Comparison of ENCODE assay signal across 8 cellular contexts in genomic region chr10:87142230-87143108, GRCh38. TPM values are rescaled to one million over a fixed set of nuclear protein-coding genes. Genes with fewer than 3 reads are reported as not detected.
DNase-seq lines count a peak whose midpoint lies in the region; ATAC-seq, FAIRE-seq and TF ChIP-seq lines count a peak whose summit lies in the region.
"Not testable (repeated sequence)": the region's sequence is repeated elsewhere in the genome, so short reads cannot be mapped to it uniquely, and the experiment has no call there.

No MANE protein-coding gene starts in this region.

- H4K20me1 ChIP-seq in PC-9 (ENCODE audit: insufficient read depth); HepG2 (ENCODE audit: insufficient read depth, low read length): not testable (repeated sequence)

- DNase-seq in GM04503 (ENCODE audit: low read depth) (peak; percentile 22), PC-9 (peak in 1 of 2 experiments; percentile 53), astrocyte of the cerebellum (ENCODE audit: low read depth) (peak; percentile 6), epithelial cell of esophagus (ENCODE audit: low read depth) (peak; percentile 42), foreskin keratinocyte (peak in 1 of 2 donors; percentile 48), HepG2 (ENCODE audit: low spot score) (peak; percentile 35)
- not testable (repeated sequence) for DNase-seq in pancreas, upper lobe of left lung

- not testable (repeated sequence) for H3F3A ChIP-seq in PC-9 (ENCODE audit: insufficient read depth, low read depth)

- H3K27me3 ChIP-seq in PC-9 (ENCODE audit: insufficient read depth, low read depth); foreskin keratinocyte; HepG2 (ENCODE audit: control insufficient read depth in 1 of 2, insufficient read depth in 2 of 2, low read length in 2 of 2); pancreas; upper lobe of left lung: not testable (repeated sequence)

- not testable (repeated sequence) for H3K79me2 ChIP-seq in PC-9 (ENCODE audit: low read depth); HepG2 (ENCODE audit: insufficient read depth, low read length)

- H2AFZ ChIP-seq in PC-9; HepG2 (ENCODE audit: low read length): not testable (repeated sequence)

- not testable (repeated sequence) for H3K36me3 ChIP-seq in PC-9 (ENCODE audit: low read depth); HepG2 (replicated peaks in 1 of 2; ENCODE audit: control insufficient read depth in 1 of 2, insufficient read depth in 2 of 2, low read length in 2 of 2); pancreas; upper lobe of left lung

- H3K4me3 ChIP-seq in PC-9; astrocyte of the cerebellum (ENCODE audit: low read depth, low read length); epithelial cell of esophagus (ENCODE audit: low read length); HepG2 (replicated peaks in 1 of 3; ENCODE audit: insufficient read depth in 1 of 3, low read depth in 2 of 3, low read length in 3 of 3); pancreas; upper lobe of left lung: not testable (repeated sequence)

- not testable (repeated sequence) for H3K9me2 ChIP-seq in PC-9 (ENCODE audit: insufficient read depth)

- POLR2A ChIA-PET in PC-9 (lab: Charles Lee; ENCODE audit: unreplicated experiment); HepG2 (lab: Yijun Ruan, JAX): not testable (repeated sequence)

- not testable (repeated sequence) for FAIRE-seq in HepG2 (lab: Jason Lieb, UNC); pancreas (lab: Jason Lieb, UNC)

- intact Hi-C loops in PC-9 (cut with micrococcal nuclease; ENCODE audit: unreplicated experiment); HepG2 (cut with micrococcal nuclease; ENCODE audit: unreplicated experiment); pancreas (cut with DNase I): not testable (repeated sequence)

- TF ChIP-seq RAD21 in HepG2 (CRISPR knock-in tag; IDR thresholded peaks at IDR 0.05): not testable (repeated sequence)

- 30% methylated on average over 5 of the region's 5 CpGs for WGBS in HepG2 (ENCODE audit: low lambda C conversion rate)
- 50 to 60% methylated on average over 4 to 5 of the region's 5 CpGs for WGBS in pancreas, 2 donors
- 59 to 80% methylated on average over 5 of the region's 5 CpGs for WGBS in upper lobe of left lung, 2 donors

- not testable (repeated sequence) for BruUV-seq in PC-9 (replicated peaks; lab: Mats Ljungman, UMichigan); HepG2 (replicated peaks; lab: Mats Ljungman, UMichigan)

- not testable (repeated sequence) for TF ChIP-seq POLR2A in HepG2 (IDR thresholded peaks at IDR 0.05; ENCODE audit: insufficient read depth in 1 of 2, low read depth in 2 of 2, low read length in 2 of 2); upper lobe of left lung (IDR thresholded peaks at IDR 0.05)

- 0 out of 2 replicates have a peak overlapping the region, but pooled peaks have one; percentile 39 for H3K27ac ChIP-seq in PC-9
- H3K27ac ChIP-seq in foreskin keratinocyte, pancreas, upper lobe of left lung: not testable (repeated sequence)
- H3K27ac ChIP-seq in HepG2 (ENCODE audit: extremely low read length, insufficient read depth, low read length): peak overlapping the region; percentile 65

- peak overlapping the region; percentile 49 for H3K4me2 ChIP-seq in PC-9
- H3K4me2 ChIP-seq in HepG2 (ENCODE audit: low read depth, low read length): not testable (repeated sequence)

- in situ Hi-C loops in astrocyte of the cerebellum (cut with HindIII; ENCODE audit: low sequenced_read_pairs); HepG2 (cut with HindIII; ENCODE audit: extremely low pct_ligation_motif_present, low pct_unique_long_range_greater_than_20kb): not testable (repeated sequence)

- H3K4me1 ChIP-seq in PC-9 (replicated peaks; ENCODE audit: insufficient read depth); foreskin keratinocyte; pancreas; upper lobe of left lung: not testable (repeated sequence)
- peaks cover 45% of the 10 kb centered on the region for H3K4me1 ChIP-seq in HepG2 (ENCODE audit: insufficient read depth, low read length)

- not testable (repeated sequence) for H3K9ac ChIP-seq in HepG2 (ENCODE audit: insufficient read depth, low read depth, low read length)

- CTCF ChIA-PET in PC-9 (lab: Charles Lee); HepG2 (lab: Yijun Ruan, JAX; ENCODE audit: low intra/inter-chr PET ratio, low total read pairs): not testable (repeated sequence)

- ATAC-seq in foreskin keratinocyte: peak; percentile 70
- ATAC-seq in HepG2: peak; percentile 45
- ATAC-seq in pancreas: peak; percentile 35 to 73 (median 59)
- ATAC-seq in upper lobe of left lung (ENCODE audit: low FRiP score in 2 of 2): peak; percentile 22 to 78

- TF ChIP-seq CTCF in PC-9 (conservative IDR thresholded peaks at IDR 0.05); astrocyte of the cerebellum (IDR thresholded peaks at IDR 0.05; ENCODE audit: low read depth, low read length, missing control alignments); epithelial cell of esophagus (IDR thresholded peaks at IDR 0.05; ENCODE audit: insufficient read depth, low read depth, low read length, missing control alignments); foreskin keratinocyte (conservative IDR thresholded peaks at IDR 0.05); HepG2 (CRISPR knock-in tag; IDR thresholded peaks at IDR 0.05); pancreas (IDR thresholded peaks at IDR 0.05); upper lobe of left lung (IDR thresholded peaks at IDR 0.05): not testable (repeated sequence)

- TF ChIP-seq EP300 in HepG2 (IDR thresholded peaks at IDR 0.05; ENCODE audit: low read depth in 2 of 2, low read length in 2 of 2); HepG2 (CRISPR knock-in tag; IDR thresholded peaks at IDR 0.05; ENCODE audit: borderline replicate concordance); upper lobe of left lung (IDR thresholded peaks at IDR 0.05): not testable (repeated sequence)

- not testable (repeated sequence) for H3K9me3 ChIP-seq in PC-9 (ENCODE audit: insufficient read depth, low read depth); HepG2 (ENCODE audit: low read length); pancreas; upper lobe of left lung

RNA-seq across cellular contexts. Expression of gene SHLD2, which starts 47.5 kb away (rescaled TPM):
- total RNA-seq in PC-9 (2021): 11.3 and 15.9 TPM in 2 replicates
- total RNA-seq in foreskin keratinocyte: 22.1 and 23.9 TPM in 2 replicates
- polyA plus RNA-seq in foreskin keratinocyte: 7.0 and 9.3 TPM in 2 replicates
- 53.7 and 79.4 TPM in 2 replicates for total RNA-seq in HepG2 (2016; rRNA removed; fragmentation: Illumina TruSeq; extraction: Trizol)
- total RNA-seq in HepG2 (2016; cell fraction: cytosol; rRNA removed; fragmentation: Illumina TruSeq; extraction: Trizol; ENCODE audit: low read depth): 27.4 and 29.8 TPM in 2 replicates
- total RNA-seq in HepG2 (2016; cell fraction: insoluble cytoplasmic fraction; rRNA removed; fragmentation: Illumina TruSeq; extraction: Trizol): 54.2 and 78.8 TPM in 2 replicates
- 64.3 and 72.7 TPM in 2 replicates for total RNA-seq in HepG2 (2016; cell fraction: membrane; rRNA removed; fragmentation: Illumina TruSeq; extraction: Trizol)
- 45.4 and 47.2 TPM in 2 replicates for total RNA-seq in HepG2 (2016; cell fraction: nucleus; rRNA removed; fragmentation: Illumina TruSeq; extraction: Trizol)
- 22.6 and 25.7 TPM in 2 replicates for polyA plus RNA-seq in HepG2 (2011; rRNA removed)
- polyA plus RNA-seq in HepG2 (2011; cell fraction: cytosol; rRNA removed): 9.1 and 15.2 TPM in 2 replicates
- polyA plus RNA-seq in HepG2 (2011; cell fraction: nucleus; rRNA removed): 11.8 and 16.3 TPM in 2 replicates
- 32.6 and 35.2 TPM in 2 replicates for polyA plus RNA-seq in HepG2 (2012)
- 12.4 and 15.4 TPM in 2 replicates for polyA plus RNA-seq in HepG2 (2016; cell fraction: cytosol; fragmentation: Illumina TruSeq; extraction: Trizol; ENCODE audit: low read depth)
- 46.3 and 51.5 TPM in 2 replicates for polyA plus RNA-seq in HepG2 (2016; cell fraction: insoluble cytoplasmic fraction; fragmentation: Illumina TruSeq; extraction: Trizol; ENCODE audit: low read depth)
- 29.5 and 30.4 TPM in 2 replicates for polyA plus RNA-seq in HepG2 (2016; cell fraction: membrane; fragmentation: Illumina TruSeq; extraction: Trizol; ENCODE audit: low read depth)
- polyA plus RNA-seq in HepG2 (2016; cell fraction: nucleus; fragmentation: Illumina TruSeq; extraction: Trizol; ENCODE audit: insufficient read depth, low read depth): 45.4 and 46.0 TPM in 2 replicates
- 12.5 and 21.0 TPM in 2 replicates for polyA minus RNA-seq in HepG2 (2011; rRNA and poly(A)+ RNA removed; ENCODE audit: low replicate concordance)
- 22.2 and 26.3 TPM in 2 replicates for polyA minus RNA-seq in HepG2 (2011; cell fraction: cytosol; rRNA and poly(A)+ RNA removed)
- 45.1 and 52.1 TPM in 2 replicates for polyA minus RNA-seq in HepG2 (2011; cell fraction: nucleus; rRNA and poly(A)+ RNA removed)
- total RNA-seq in pancreas: 10 to 100 TPM in 4 of 6 donors, 1 to 10 TPM in 2; 8.0 to 15.7 (median 10.7) TPM
- polyA plus RNA-seq in pancreas: 10 to 100 TPM in 1 of 2 donors, 1 to 10 TPM in 1; 8.6 to 11.8 TPM
- 10 to 100 TPM; 19.8 to 38.7 (median 26.4) TPM for total RNA-seq in upper lobe of left lung

RNA-seq across cellular contexts. Expression of gene GLUD1, which starts 47.8 kb away (rescaled TPM):
- 93.0 and 105 TPM in 2 replicates for total RNA-seq in PC-9 (2021)
- 98.1 and 120 TPM in 2 replicates for total RNA-seq in foreskin keratinocyte
- 42.4 and 61.8 TPM in 2 replicates for polyA plus RNA-seq in foreskin keratinocyte
- total RNA-seq in HepG2 (2016; rRNA removed; fragmentation: Illumina TruSeq; extraction: Trizol): 798 and 1,108 TPM in 2 replicates
- total RNA-seq in HepG2 (2016; cell fraction: cytosol; rRNA removed; fragmentation: Illumina TruSeq; extraction: Trizol; ENCODE audit: low read depth): 64.0 and 73.9 TPM in 2 replicates
- 786 and 1,126 TPM in 2 replicates for total RNA-seq in HepG2 (2016; cell fraction: insoluble cytoplasmic fraction; rRNA removed; fragmentation: Illumina TruSeq; extraction: Trizol)
- total RNA-seq in HepG2 (2016; cell fraction: membrane; rRNA removed; fragmentation: Illumina TruSeq; extraction: Trizol): 188 and 209 TPM in 2 replicates
- 366 and 405 TPM in 2 replicates for total RNA-seq in HepG2 (2016; cell fraction: nucleus; rRNA removed; fragmentation: Illumina TruSeq; extraction: Trizol)
- 286 and 301 TPM in 2 replicates for polyA plus RNA-seq in HepG2 (2011; rRNA removed)
- polyA plus RNA-seq in HepG2 (2011; cell fraction: cytosol; rRNA removed): 188 and 249 TPM in 2 replicates
- polyA plus RNA-seq in HepG2 (2011; cell fraction: nucleus; rRNA removed): 143 and 202 TPM in 2 replicates
- polyA plus RNA-seq in HepG2 (2012): 464 and 581 TPM in 2 replicates
- 39.0 and 41.7 TPM in 2 replicates for polyA plus RNA-seq in HepG2 (2016; cell fraction: cytosol; fragmentation: Illumina TruSeq; extraction: Trizol; ENCODE audit: low read depth)
- 924 and 945 TPM in 2 replicates for polyA plus RNA-seq in HepG2 (2016; cell fraction: insoluble cytoplasmic fraction; fragmentation: Illumina TruSeq; extraction: Trizol; ENCODE audit: low read depth)
- 110 and 122 TPM in 2 replicates for polyA plus RNA-seq in HepG2 (2016; cell fraction: membrane; fragmentation: Illumina TruSeq; extraction: Trizol; ENCODE audit: low read depth)
- polyA plus RNA-seq in HepG2 (2016; cell fraction: nucleus; fragmentation: Illumina TruSeq; extraction: Trizol; ENCODE audit: insufficient read depth, low read depth): 429 and 441 TPM in 2 replicates
- 55.8 and 268 TPM in 2 replicates for polyA minus RNA-seq in HepG2 (2011; rRNA and poly(A)+ RNA removed; ENCODE audit: low replicate concordance)
- 325 and 361 TPM in 2 replicates for polyA minus RNA-seq in HepG2 (2011; cell fraction: cytosol; rRNA and poly(A)+ RNA removed)
- polyA minus RNA-seq in HepG2 (2011; cell fraction: nucleus; rRNA and poly(A)+ RNA removed): 171 and 236 TPM in 2 replicates
- 10 to 100 TPM; 32.1 to 62.0 (median 47.9) TPM for total RNA-seq in pancreas
- 10 to 100 TPM; 24.1 to 40.7 TPM for polyA plus RNA-seq in pancreas
- total RNA-seq in upper lobe of left lung: 100 to 1,000 TPM in 5 of 6 donors, 10 to 100 TPM in 1; 66.0 to 144 (median 116) TPM
